1 cellular context compared by ENCODE assay signal in genomic region chr21:41957991-41958766, GRCh38.
TF ChIP-seq lines count a peak whose summit lies in the region.

No MANE protein-coding gene starts in this region.

TF ChIP-seq in GM23338, 12 proteins besides CTCF, POLR2A, EP300 and RAD21 (continued from another document):
- TF ChIP-seq, protein P1, sequence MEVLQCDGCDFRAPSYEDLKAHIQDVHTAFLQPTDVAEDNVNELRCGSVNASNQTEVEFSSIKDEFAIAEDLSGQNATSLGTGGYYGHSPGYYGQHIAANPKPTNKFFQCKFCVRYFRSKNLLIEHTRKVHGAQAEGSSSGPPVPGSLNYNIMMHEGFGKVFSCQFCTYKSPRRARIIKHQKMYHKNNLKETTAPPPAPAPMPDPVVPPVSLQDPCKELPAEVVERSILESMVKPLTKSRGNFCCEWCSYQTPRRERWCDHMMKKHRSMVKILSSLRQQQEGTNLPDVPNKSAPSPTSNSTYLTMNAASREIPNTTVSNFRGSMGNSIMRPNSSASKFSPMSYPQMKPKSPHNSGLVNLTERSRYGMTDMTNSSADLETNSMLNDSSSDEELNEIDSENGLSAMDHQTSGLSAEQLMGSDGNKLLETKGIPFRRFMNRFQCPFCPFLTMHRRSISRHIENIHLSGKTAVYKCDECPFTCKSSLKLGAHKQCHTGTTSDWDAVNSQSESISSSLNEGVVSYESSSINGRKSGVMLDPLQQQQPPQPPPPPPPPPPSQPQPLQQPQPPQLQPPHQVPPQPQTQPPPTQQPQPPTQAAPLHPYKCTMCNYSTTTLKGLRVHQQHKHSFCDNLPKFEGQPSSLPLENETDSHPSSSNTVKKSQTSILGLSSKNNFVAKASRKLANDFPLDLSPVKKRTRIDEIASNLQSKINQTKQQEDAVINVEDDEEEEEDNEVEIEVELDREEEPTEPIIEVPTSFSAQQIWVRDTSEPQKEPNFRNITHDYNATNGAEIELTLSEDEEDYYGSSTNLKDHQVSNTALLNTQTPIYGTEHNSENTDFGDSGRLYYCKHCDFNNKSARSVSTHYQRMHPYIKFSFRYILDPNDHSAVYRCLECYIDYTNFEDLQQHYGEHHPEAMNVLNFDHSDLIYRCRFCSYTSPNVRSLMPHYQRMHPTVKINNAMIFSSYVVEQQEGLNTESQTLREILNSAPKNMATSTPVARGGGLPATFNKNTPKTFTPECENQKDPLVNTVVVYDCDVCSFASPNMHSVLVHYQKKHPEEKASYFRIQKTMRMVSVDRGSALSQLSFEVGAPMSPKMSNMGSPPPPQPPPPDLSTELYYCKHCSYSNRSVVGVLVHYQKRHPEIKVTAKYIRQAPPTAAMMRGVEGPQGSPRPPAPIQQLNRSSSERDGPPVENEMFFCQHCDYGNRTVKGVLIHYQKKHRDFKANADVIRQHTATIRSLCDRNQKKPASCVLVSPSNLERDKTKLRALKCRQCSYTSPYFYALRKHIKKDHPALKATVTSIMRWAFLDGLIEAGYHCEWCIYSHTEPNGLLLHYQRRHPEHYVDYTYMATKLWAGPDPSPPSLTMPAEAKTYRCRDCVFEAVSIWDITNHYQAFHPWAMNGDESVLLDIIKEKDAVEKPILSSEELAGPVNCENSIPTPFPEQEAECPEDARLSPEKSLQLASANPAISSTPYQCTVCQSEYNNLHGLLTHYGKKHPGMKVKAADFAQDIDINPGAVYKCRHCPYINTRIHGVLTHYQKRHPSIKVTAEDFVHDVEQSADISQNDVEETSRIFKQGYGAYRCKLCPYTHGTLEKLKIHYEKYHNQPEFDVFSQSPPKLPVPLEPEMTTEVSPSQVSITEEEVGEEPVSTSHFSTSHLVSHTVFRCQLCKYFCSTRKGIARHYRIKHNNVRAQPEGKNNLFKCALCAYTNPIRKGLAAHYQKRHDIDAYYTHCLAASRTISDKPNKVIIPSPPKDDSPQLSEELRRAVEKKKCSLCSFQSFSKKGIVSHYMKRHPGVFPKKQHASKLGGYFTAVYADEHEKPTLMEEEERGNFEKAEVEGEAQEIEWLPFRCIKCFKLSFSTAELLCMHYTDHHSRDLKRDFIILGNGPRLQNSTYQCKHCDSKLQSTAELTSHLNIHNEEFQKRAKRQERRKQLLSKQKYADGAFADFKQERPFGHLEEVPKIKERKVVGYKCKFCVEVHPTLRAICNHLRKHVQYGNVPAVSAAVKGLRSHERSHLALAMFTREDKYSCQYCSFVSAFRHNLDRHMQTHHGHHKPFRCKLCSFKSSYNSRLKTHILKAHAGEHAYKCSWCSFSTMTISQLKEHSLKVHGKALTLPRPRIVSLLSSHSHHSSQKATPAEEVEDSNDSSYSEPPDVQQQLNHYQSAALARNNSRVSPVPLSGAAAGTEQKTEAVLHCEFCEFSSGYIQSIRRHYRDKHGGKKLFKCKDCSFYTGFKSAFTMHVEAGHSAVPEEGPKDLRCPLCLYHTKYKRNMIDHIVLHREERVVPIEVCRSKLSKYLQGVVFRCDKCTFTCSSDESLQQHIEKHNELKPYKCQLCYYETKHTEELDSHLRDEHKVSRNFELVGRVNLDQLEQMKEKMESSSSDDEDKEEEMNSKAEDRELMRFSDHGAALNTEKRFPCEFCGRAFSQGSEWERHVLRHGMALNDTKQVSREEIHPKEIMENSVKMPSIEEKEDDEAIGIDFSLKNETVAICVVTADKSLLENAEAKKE (CRISPR knock-in tag; IDR thresholded peaks at IDR 0.05), result no peak
- no peak for TF ChIP-seq REST (IDR thresholded peaks at IDR 0.05; ENCODE audit: unreplicated experiment)
